In the genomic region with DNA sequence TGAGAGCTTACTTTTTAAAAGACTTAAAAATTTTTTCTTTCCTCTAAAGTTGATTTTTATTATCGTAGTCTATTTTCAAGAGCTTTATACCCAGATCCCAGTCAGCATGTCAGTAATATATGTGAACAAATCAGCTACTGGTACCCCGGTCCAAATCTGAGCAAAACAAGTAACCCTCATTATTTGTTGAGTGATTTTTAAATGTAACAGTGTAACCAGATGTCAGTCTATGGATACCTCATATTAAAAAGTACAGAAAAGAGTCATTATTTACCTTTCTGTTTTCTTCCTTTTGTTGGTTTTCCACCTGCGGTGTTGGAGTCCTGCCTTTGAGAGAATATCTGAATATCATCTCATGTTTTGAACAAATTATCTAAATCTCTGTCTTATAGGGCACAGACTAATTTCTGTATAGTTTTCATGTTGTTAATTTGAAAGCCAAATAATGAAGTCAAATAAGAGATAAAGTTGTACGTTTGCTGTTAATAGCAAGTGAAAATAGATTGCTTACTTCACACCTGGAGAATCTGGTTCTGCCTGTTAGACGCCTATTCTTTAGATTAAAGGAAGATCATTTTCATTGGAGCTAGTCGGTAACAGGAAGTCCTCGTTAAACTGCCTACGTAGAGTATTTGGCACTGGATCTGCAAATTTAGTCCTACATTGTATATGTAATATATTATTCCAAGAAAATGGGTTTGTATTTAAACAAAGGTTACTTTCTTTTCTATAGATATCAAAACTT, we compare ENCODE assay signal across 17 cellular contexts. TPM values are rescaled to one million over a fixed set of nuclear protein-coding genes. Genes with fewer than 3 reads are reported as not detected.
DNase-seq lines count a peak whose midpoint lies in the region; ATAC-seq and TF ChIP-seq lines count a peak whose summit lies in the region.
"Had no signal": no experiment of that assay in that cellular context is flagged by ENCODE, and none has a peak within 500 bp of the region (broad histone marks: within the 10 kb centered on the region; RNA-seq: fewer than 3 reads in every experiment).

STX19 (minus strand) TSS at position 505 of the 745 bp plus-strand sequence. CDS start 13,328 bp downstream, outside the sequence.

- H3K27me3 ChIP-seq in heart right ventricle, result no peaks in the 10 kb centered on the region
- no peaks in the 10 kb centered on the region for H3K27me3 ChIP-seq in Peyer's patch
- no peaks in the 10 kb centered on the region for H3K27me3 ChIP-seq in left lung
- no peaks in the 10 kb centered on the region for H3K27me3 ChIP-seq in upper lobe of left lung

- ATAC-seq in heart right ventricle, result no peak
- ATAC-seq in left cardiac atrium, result no peak
- ATAC-seq in left lung, result peak; percentile 80
- ATAC-seq in upper lobe of left lung (ENCODE audit: low FRiP score in 2 of 2), result no peak
- ATAC-seq: HepG2; naive thymus-derived CD4-positive, alpha-beta T cell; T-helper 17 cell had no signal

- TF ChIP-seq POLR2A in Peyer's patch (IDR thresholded peaks at IDR 0.05) (peak; percentile 42 to 76), upper lobe of left lung (IDR thresholded peaks at IDR 0.05) (peak in 1 of 4 donors; percentile 21)

- H3K4me1 ChIP-seq in heart right ventricle (peaks cover 0 to 18% (median 0%) of the 10 kb centered on the region in 9 donors), Peyer's patch (no peaks in the 10 kb centered on the region), left lung (no peaks in the 10 kb centered on the region), upper lobe of left lung (no peaks in the 10 kb centered on the region)

- H3K36me3 ChIP-seq in heart right ventricle (no peaks in the 10 kb centered on the region), Peyer's patch (no peaks in the 10 kb centered on the region), left lung (no peaks in the 10 kb centered on the region), upper lobe of left lung (no peaks in the 10 kb centered on the region)

- H3K4me3 ChIP-seq in heart right ventricle (peak within 1 kb of the TSS in 6 of 10 donors; percentile 6 to 31 (median 16)), Peyer's patch (peak within 1 kb of the TSS in 3 of 4 donors; percentile 13 to 47 (median 46)), left lung (peak within 1 kb of the TSS; percentile 7 to 26), upper lobe of left lung (peak within 1 kb of the TSS in 3 of 4 donors; percentile 18 to 42 (median 33))

- 46 to 48% methylated on average over 8 of the region's 8 CpGs for WGBS in heart right ventricle, 2 donors
- 58 to 64% methylated on average over 8 of the region's 8 CpGs for WGBS in upper lobe of left lung, 2 donors

- H3K9me3 ChIP-seq in heart right ventricle (no peaks in the 10 kb centered on the region), Peyer's patch (no peaks in the 10 kb centered on the region), left lung (no peaks in the 10 kb centered on the region), upper lobe of left lung (no peaks in the 10 kb centered on the region)

- no peak for TF ChIP-seq CTCF in heart right ventricle (IDR thresholded peaks at IDR 0.05)
- TF ChIP-seq CTCF in Peyer's patch (IDR thresholded peaks at IDR 0.05), result no peak
- TF ChIP-seq CTCF in left lung (IDR thresholded peaks at IDR 0.05), result no peak
- no peak for TF ChIP-seq CTCF in upper lobe of left lung (IDR thresholded peaks at IDR 0.05)

- intact Hi-C loops in heart right ventricle (cut with DNase I), result no loop called here
- intact Hi-C loops in left cardiac atrium (cut with DNase I), result no loop called here
- intact Hi-C loops in left lung (cut with DNase I), result no loop called here

- DNase-seq in heart right ventricle (no peak), left cardiac atrium (no peak), Peyer's patch (no peak), left lung (no peak), upper lobe of left lung (no peak), retina (no peak), SKM-1 treated with dmso at 0.1 percent for 144 hours (lab: John Stamatoyannopoulos, UW; ENCODE audit: unreplicated experiment) (no peak)
- no peak for DNase-seq in activated CD4-positive, alpha-beta T cell treated with anti-CD3 and anti-CD28 coated beads, Interleukin-2, amount 50 U/mL, for 4 hours
- DNase-seq: ACHN; activated CD4-positive, alpha-beta memory T cell treated with anti-CD3 and anti-CD28 coated beads for 36 hours; immature natural killer cell; naive thymus-derived CD4-positive, alpha-beta T cell; NCI-H2107; T-helper 17 cell had no signal

- peak within 1 kb of the TSS in 2 of 10 donors; percentile 7 to 27 for H3K27ac ChIP-seq in heart right ventricle
- H3K27ac ChIP-seq in Peyer's patch, result peak within 1 kb of the TSS in 3 of 4 donors; percentile 46 to 78 (median 65)
- H3K27ac ChIP-seq in left lung, result peak within 1 kb of the TSS in 1 of 2 donors; percentile 61
- H3K27ac ChIP-seq in upper lobe of left lung, result peak within 1 kb of the TSS; percentile 19 to 67 (median 38)

- TF ChIP-seq EP300 in upper lobe of left lung (IDR thresholded peaks at IDR 0.05), result peak in 1 of 4 donors; percentile 2

RNA-seq across cellular contexts. Expression of gene STX19, which starts in this region (rescaled TPM):
- total RNA-seq in heart right ventricle, result under 1 TPM in 3 of 10 donors, not detected in 7; 0.19 to 0.28 (median 0.21) TPM
- under 1 TPM; 0.09 to 0.22 TPM for polyA plus RNA-seq in heart right ventricle
- not detected for total RNA-seq in left cardiac atrium
- total RNA-seq in Peyer's patch, result 10 to 100 TPM in 2 of 4 donors, 1 to 10 TPM in 1, not detected in 1; 7.0 to 13.0 (median 10.3) TPM
- 1 to 10 TPM; 2.4 to 4.8 TPM for total RNA-seq in left lung
- total RNA-seq in upper lobe of left lung, result 1 to 10 TPM in 4 of 6 donors, not detected in 2; 1.1 to 4.9 (median 2.3) TPM
- total RNA-seq: activated CD4-positive, alpha-beta memory T cell treated with anti-CD3 and anti-CD28 coated beads for 36 hours; H4; HepG2; naive thymus-derived CD4-positive, alpha-beta T cell; skeletal muscle tissue; T-helper 17 cell had no signal
- polyA plus RNA-seq: HepG2 had no signal
